Comparison of ENCODE assay signal across 1 cellular context in the genomic region with DNA sequence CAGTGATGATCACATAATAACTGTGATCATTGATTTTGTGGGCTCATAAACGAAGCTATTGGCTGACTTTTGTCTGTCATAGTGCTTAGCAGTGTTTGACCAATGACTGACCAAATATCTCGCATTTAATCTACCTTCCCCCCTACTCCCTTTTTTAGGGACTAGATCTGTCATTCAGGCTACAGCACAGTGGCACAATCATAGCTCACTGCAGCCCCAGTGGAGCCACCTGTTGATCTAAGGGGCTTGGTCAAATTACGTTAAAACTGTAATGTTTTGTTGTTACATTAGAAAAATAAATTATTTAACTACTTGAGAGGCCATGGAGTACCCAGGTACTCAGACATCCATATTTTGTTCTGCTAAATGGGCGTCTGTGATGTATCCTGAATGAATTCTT.
TF ChIP-seq lines count a peak whose summit lies in the region.

No MANE protein-coding gene starts in this region.

TF ChIP-seq in HCT116, 20 proteins besides CTCF, POLR2A, EP300 and RAD21 (continued from another document):
- no peak for TF ChIP-seq YY1 (IDR thresholded peaks at IDR 0.05; ENCODE audit: extremely low read depth, insufficient replicate concordance, low read depth, low read length)
- TF ChIP-seq FOSL1 (IDR thresholded peaks at IDR 0.05; ENCODE audit: low read depth), result no peak
TF ChIP-seq in HCT116: peak in this region for 0.
